ENCODE assay signal across 1 cellular context in genomic region chr12:6790496-6791150, GRCh38.
TF ChIP-seq lines count a peak whose summit lies in the region.

No MANE protein-coding gene starts in this region.

TF ChIP-seq in IMR-90, 13 proteins besides CTCF, POLR2A, EP300 and RAD21:
- TF ChIP-seq MXI1 (IDR thresholded peaks at IDR 0.05; ENCODE audit: borderline replicate concordance, low read depth, low read length) = no peak
- no peak for TF ChIP-seq CHD1 (IDR thresholded peaks at IDR 0.05; ENCODE audit: low read depth, low read length)
- no peak for TF ChIP-seq RFX5 (IDR thresholded peaks at IDR 0.05; ENCODE audit: low read depth, low read length)
- no peak for TF ChIP-seq FOS (IDR thresholded peaks at IDR 0.05; ENCODE audit: low read depth, low read length)
- TF ChIP-seq NFE2L2 (IDR thresholded peaks at IDR 0.05; ENCODE audit: low read depth, low read length) = no peak
- TF ChIP-seq CEBPB (IDR thresholded peaks at IDR 0.05; ENCODE audit: low read depth, low read length) = no peak
- no peak for TF ChIP-seq RCOR1 (IDR thresholded peaks at IDR 0.05; ENCODE audit: insufficient replicate concordance, low read length)
